In the genomic region with DNA sequence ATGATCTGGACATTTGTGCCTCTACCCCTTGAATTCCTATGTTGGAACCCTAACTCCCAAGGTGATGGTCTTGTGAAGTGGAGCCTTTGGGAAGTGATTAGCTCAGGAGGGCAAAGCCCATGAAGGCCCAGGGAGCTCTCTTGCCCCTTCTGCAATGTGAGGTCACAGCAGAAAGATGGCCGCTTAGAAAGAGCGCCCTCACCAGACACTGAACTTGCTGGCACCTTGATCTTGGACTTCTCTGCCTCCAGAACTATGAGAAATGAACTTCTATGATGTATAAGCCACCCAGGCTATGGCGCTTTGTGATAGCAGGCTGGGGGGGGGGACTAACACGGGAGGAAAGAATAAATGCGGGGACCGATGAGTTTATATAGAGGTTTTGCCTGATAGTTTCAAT, we compare ENCODE assay signal across 26 cellular contexts. TPM values are rescaled to one million over a fixed set of nuclear protein-coding genes. Genes with fewer than 3 reads are reported as not detected.
DNase-seq lines count a peak whose midpoint lies in the region; ATAC-seq, FAIRE-seq and TF ChIP-seq lines count a peak whose summit lies in the region.
"Had no signal": no experiment of that assay in that cellular context is flagged by ENCODE, and none has a peak within 500 bp of the region (broad histone marks: within the 10 kb centered on the region; RNA-seq: fewer than 3 reads in every experiment).

No MANE protein-coding gene starts in this region.

- no peak overlapping the region for H3K4me2 ChIP-seq in GM23338
- H3K4me2 ChIP-seq in OCI-LY3 (ENCODE audit: low read length) = peak overlapping the region; percentile 0; the same call in 1 of the 2 replicates
- no peak overlapping the region for H3K4me2 ChIP-seq in K562 (ENCODE audit: insufficient read depth, low read length)
- H3K4me2 ChIP-seq: BLaER1 treated with 17β-estradiol and CSF1 and Interleukin-3, amounts not matched to agents 10 nM and 100 nM had no signal

- H3K36me3 ChIP-seq in GM23338 (ENCODE audit: insufficient read depth) = no peaks in the 10 kb centered on the region; the same call in 1 of the 2 replicates
- H3K36me3 ChIP-seq in OCI-LY3 (replicated peaks; ENCODE audit: low read depth, low read length) = no peaks in the 10 kb centered on the region
- no peaks in the 10 kb centered on the region for H3K36me3 ChIP-seq in K562 (ENCODE audit: control insufficient read depth, insufficient read depth, low read length)
- H3K36me3 ChIP-seq: BE2C; BLaER1 treated with 17β-estradiol and CSF1 and Interleukin-3, amounts not matched to agents 10 nM and 100 nM had no signal

- no peak for TF ChIP-seq POLR2A in K562 (conservative IDR thresholded peaks at IDR 0.05)

- H3K79me2 ChIP-seq in GM23338 (replicated peaks; ENCODE audit: insufficient read depth) = no peaks in the 10 kb centered on the region
- H3K79me2 ChIP-seq in OCI-LY3 (ENCODE audit: low read length) = no peaks in the 10 kb centered on the region
- no peaks in the 10 kb centered on the region for H3K79me2 ChIP-seq in K562 (ENCODE audit: control insufficient read depth, insufficient read depth, low read length)

- no peaks in the 10 kb centered on the region for H3K9me1 ChIP-seq in K562 (ENCODE audit: control insufficient read depth, insufficient read depth, low read length)

- no peak overlapping the region for H3K4me3 ChIP-seq in GM23338
- no peak overlapping the region for H3K4me3 ChIP-seq in OCI-LY3 (ENCODE audit: low read length)
- H3K4me3 ChIP-seq in K562 = no peak overlapping the region
- H3K4me3 ChIP-seq: A549; BLaER1 treated with 17β-estradiol and CSF1 and Interleukin-3, amounts not matched to agents 10 nM and 100 nM; GM12878; GM23248 had no signal

- ATAC-seq in GM23338 (no peak), K562 (peak; percentile 23; the same call in 1 of the 3 replicates), HG03432 (IDR thresholded peaks at IDR 0.05; ENCODE audit: unreplicated experiment) (no peak)

- TF ChIP-seq RAD21 in K562 (CRISPR knock-in tag; conservative IDR thresholded peaks at IDR 0.05 in 1 of 2, IDR thresholded peaks at IDR 0.05 in 1 of 2) = no peak

- H3K9me2 ChIP-seq in GM23338 (ENCODE audit: insufficient read depth) = no peaks in the 10 kb centered on the region

- H3K36me3 Mint-ChIP-seq in GM23338 (ENCODE audit: low read depth) = no peaks in the 10 kb centered on the region
- H3K36me3 Mint-ChIP-seq: CD14-positive monocyte; CD8-positive, alpha-beta memory T cell had no signal

- H4K20me1 ChIP-seq in GM23338 (replicated peaks; ENCODE audit: insufficient read depth) (no peaks in the 10 kb centered on the region), OCI-LY3 (ENCODE audit: insufficient read depth, low read length) (no peaks in the 10 kb centered on the region), K562 (replicated peaks; ENCODE audit: control insufficient read depth, insufficient read depth, low read length) (no peaks in the 10 kb centered on the region)
- H4K20me1 ChIP-seq: BLaER1 treated with 17β-estradiol and CSF1 and Interleukin-3, amounts not matched to agents 10 nM and 100 nM had no signal

- H3F3A ChIP-seq in GM23338 (replicated peaks; ENCODE audit: low read depth) = no peaks in the 10 kb centered on the region

- peaks cover 15% of the 10 kb centered on the region for H3K4me1 ChIP-seq in GM23338 (ENCODE audit: insufficient read depth)
- peaks cover 28% of the 10 kb centered on the region for H3K4me1 ChIP-seq in OCI-LY3 (ENCODE audit: low read length)
- H3K4me1 ChIP-seq in K562 (replicated peaks in 1 of 2; ENCODE audit: control insufficient read depth in 2 of 2, insufficient read depth in 2 of 2, low read length in 2 of 2) = no peaks in the 10 kb centered on the region; a peak in 1 of 5 replicates
- H3K4me1 ChIP-seq: A549; BLaER1 treated with 17β-estradiol and CSF1 and Interleukin-3, amounts not matched to agents 10 nM and 100 nM had no signal

- BruUV-seq in K562 (replicated peaks; lab: Mats Ljungman, UMichigan) = no TSS peak

- POLR2A ChIA-PET in K562 (lab: Yijun Ruan, JAX) = no interaction called here

- DNase-seq in GM23338 (ENCODE audit: low spot score) (peak; percentile 4), K562 (ENCODE audit: extremely low read depth in 1 of 4, low spot score in 3 of 4) (no peak), GM10266 (ENCODE audit: extremely low spot score) (no peak), mesenteric fat pad (ENCODE audit: low spot score) (no peak)
- no peak for DNase-seq in activated T-cell treated with anti-CD3 and anti-CD28 coated beads, Interleukin-2, amount 50 U/mL, for 48 hours
- DNase-seq: 8988T; ACHN; AML-193; CD4-positive, alpha-beta T cell; CD8-positive, alpha-beta memory T cell; DMS 273 treated with DMSO at 0.1 percent for 48 hours; DMS79 treated with DMSO at 0.1 percent for 48 hours; GF-D8; GM23248; H7; HCEC 1CT had no signal

- 5% methylated on average over 6 of the region's 6 CpGs for WGBS in K562 (ENCODE audit: insufficient coverage, low coverage, missing lambda C conversion rate)

- H3K4me3 Mint-ChIP-seq in GM23338 = no peak overlapping the region
- H3K4me3 Mint-ChIP-seq: CD14-positive monocyte; CD4-positive, alpha-beta T cell; CD8-positive, alpha-beta memory T cell had no signal

- peak overlapping the region; percentile 91 for H2AFZ ChIP-seq in GM23338
- H2AFZ ChIP-seq in OCI-LY3 (ENCODE audit: low read depth, low read length) = no peak overlapping the region
- H2AFZ ChIP-seq in K562 (ENCODE audit: low read depth, low read length) = no peak overlapping the region
- H2AFZ ChIP-seq: GM23248 had no signal

- H3K27me3 ChIP-seq in GM23338 (ENCODE audit: insufficient read depth) (no peaks in the 10 kb centered on the region), OCI-LY3 (ENCODE audit: low read depth, low read length) (no peaks in the 10 kb centered on the region), K562 (ENCODE audit: control insufficient read depth in 2 of 2, insufficient read depth in 2 of 2, low read length in 2 of 2) (peaks cover 6 to 16% of the 10 kb centered on the region in 2 experiments; a peak in 3 of 5 replicates)
- H3K27me3 ChIP-seq: BE2C; BLaER1 treated with 17β-estradiol and CSF1 and Interleukin-3, amounts not matched to agents 10 nM and 100 nM had no signal

- no peak for FAIRE-seq in K562 (lab: Jason Lieb, UNC)
- FAIRE-seq: A549, D721Med, GM12878 had no signal

- H3K9me3 Mint-ChIP-seq in GM23338 = no peaks in the 10 kb centered on the region
- H3K9me3 Mint-ChIP-seq: CD4-positive, alpha-beta T cell; CD8-positive, alpha-beta memory T cell had no signal

- in situ Hi-C loops in K562 (cut with MboI) = loop anchor here (10.0 kb wide), 1 partner anchor 528 kb away; no protein-coding TSS in a partner anchor

- H3K27ac ChIP-seq in GM23338 (ENCODE audit: low read depth) = no peak overlapping the region
- no peak overlapping the region for H3K27ac ChIP-seq in OCI-LY3 (ENCODE audit: low read length)
- no peak overlapping the region for H3K27ac ChIP-seq in K562 (ENCODE audit: extremely low read depth, low read depth, low read length)
- H3K27ac ChIP-seq: A549; BLaER1 treated with 17β-estradiol and CSF1 and Interleukin-3, amounts not matched to agents 10 nM and 100 nM; GM23248 had no signal

- TF ChIP-seq CTCF in GM23338 (conservative IDR thresholded peaks at IDR 0.05; ENCODE audit: low read depth in 2 of 2) (peak; percentile 19 to 50; a peak in 3 of 4 replicates), OCI-LY3 (IDR thresholded peaks at IDR 0.05; ENCODE audit: low read depth, low read length) (peak; percentile 19), K562 (IDR thresholded peaks at IDR 0.05 in 2 of 3, conservative IDR thresholded peaks at IDR 0.05 in 1 of 3; ENCODE audit: insufficient read depth in 2 of 3, low read depth in 1 of 3, low read length in 3 of 3) (peak in 2 of 3 experiments; percentile 8 to 22; a peak in 2 of 6 replicates), GM10266 (IDR thresholded peaks at IDR 0.05; ENCODE audit: control insufficient read depth, insufficient read depth, low read depth, missing control alignments) (no peak)

- intact Hi-C loops in K562 (cut with micrococcal nuclease) = loop anchor here (5.0 kb wide), 2 partner anchors 85 to 105 kb away; a partner anchor contains a TSS

- H3K9me3 ChIP-seq in OCI-LY3 (ENCODE audit: insufficient read depth, low read length) (no peaks in the 10 kb centered on the region), K562 (replicated peaks; ENCODE audit: control insufficient read depth, insufficient read depth, low read depth, low read length) (no peaks in the 10 kb centered on the region)
- H3K9me3 ChIP-seq: BE2C had no signal

- H3K27me3 Mint-ChIP-seq in GM23338 (ENCODE audit: insufficient read depth, low read depth, poor library complexity) = peaks cover 7% of the 10 kb centered on the region

- peaks cover 14% of the 10 kb centered on the region for H3K4me1 Mint-ChIP-seq in GM23338
- H3K4me1 Mint-ChIP-seq: CD14-positive monocyte had no signal

- TF ChIP-seq EP300 in K562 (IDR thresholded peaks at IDR 0.05; ENCODE audit: low read length) = no peak

- CTCF ChIA-PET in K562 (lab: Yijun Ruan, JAX; ENCODE audit: low intra/inter-chr PET ratio) = interaction anchor here (1.5 to 2.4 kb wide), 3 partner anchors 44 to 528 kb away, joined by 8 to 11 read pairs (median 10); no protein-coding TSS in a partner anchor

- H3K27ac Mint-ChIP-seq in GM23338 = no peak overlapping the region
- H3K27ac Mint-ChIP-seq: CD14-positive monocyte; CD4-positive, alpha-beta T cell; CD8-positive, alpha-beta memory T cell had no signal

- H3K9ac ChIP-seq in OCI-LY3 (ENCODE audit: low read length) = no peak overlapping the region
- no peak overlapping the region for H3K9ac ChIP-seq in K562 (ENCODE audit: insufficient read depth in 1 of 2, low read depth in 2 of 2, low read length in 2 of 2)
- H3K9ac ChIP-seq: BLaER1 treated with 17β-estradiol and CSF1 and Interleukin-3, amounts not matched to agents 10 nM and 100 nM; GM23248 had no signal

RNA-seq across cellular contexts. Expression of a gene that starts 45.3 kb away (rescaled TPM):
- not detected in 2 replicates for total RNA-seq in GM23338 (2014; rRNA removed; shearing (Covaris generic))
- polyA plus RNA-seq in GM23338 (2016; fragmentation: Nextera tagmentation; extraction: Ambion mirVana) (not detected in 2 replicates), K562 (2011; rRNA removed) (not detected in 2 replicates), K562 (2014; fragmentation: Illumina TruSeq; extraction: Trizol) (not detected in 2 replicates), K562 (2014; fragmentation: Nextera tagmentation; extraction: Ambion mirVana) (not detected), K562 (2014; rRNA removed) (not detected in 2 replicates)
- total RNA-seq in K562 (2011; cell fraction: chromatin; rRNA removed; ENCODE audit: low replicate concordance) = not detected in 2 replicates
- total RNA-seq in K562 (2011; cell fraction: nucleolus; rRNA removed) = not detected in 2 replicates
- total RNA-seq in K562 (2011; cell fraction: nucleoplasm; rRNA removed) = not detected in 2 replicates
- total RNA-seq in K562 (2014; rRNA removed) (not detected in 2 replicates), K562 (2014; rRNA removed; fragmentation: Illumina TruSeq; extraction: Trizol) (not detected in 2 replicates), K562 (2015; rRNA removed; fragmentation: Illumina TruSeq; extraction: Trizol) (not detected in 2 replicates), K562 (2021) (not detected in 2 replicates), mesenteric fat pad (not detected)
- polyA plus RNA-seq in K562 (2011; cell fraction: cytosol; rRNA removed) = not detected in 2 replicates
- polyA plus RNA-seq in K562 (2011; cell fraction: nucleus; rRNA removed) = not detected in 2 replicates
- polyA plus RNA-seq in K562 (2012) = not detected in 2 replicates
- not detected in 2 replicates for polyA minus RNA-seq in K562 (2011; rRNA and poly(A)+ RNA removed)
- polyA minus RNA-seq in K562 (2011; cell fraction: cytosol; rRNA and poly(A)+ RNA removed) = not detected in 2 replicates
- polyA minus RNA-seq in K562 (2011; cell fraction: nucleus; rRNA and poly(A)+ RNA removed) = not detected in 2 replicates
- total RNA-seq: CD4-positive, alpha-beta T cell; CD8-positive, alpha-beta memory T cell; Daoy; G401; GM12878; GM23248; H7 had no signal
- polyA plus RNA-seq: A549; CD14-positive monocyte; CD8-positive, alpha-beta memory T cell; GM12878; GM23248 had no signal
